12 cellular contexts compared by ENCODE assay signal in the genomic region with DNA sequence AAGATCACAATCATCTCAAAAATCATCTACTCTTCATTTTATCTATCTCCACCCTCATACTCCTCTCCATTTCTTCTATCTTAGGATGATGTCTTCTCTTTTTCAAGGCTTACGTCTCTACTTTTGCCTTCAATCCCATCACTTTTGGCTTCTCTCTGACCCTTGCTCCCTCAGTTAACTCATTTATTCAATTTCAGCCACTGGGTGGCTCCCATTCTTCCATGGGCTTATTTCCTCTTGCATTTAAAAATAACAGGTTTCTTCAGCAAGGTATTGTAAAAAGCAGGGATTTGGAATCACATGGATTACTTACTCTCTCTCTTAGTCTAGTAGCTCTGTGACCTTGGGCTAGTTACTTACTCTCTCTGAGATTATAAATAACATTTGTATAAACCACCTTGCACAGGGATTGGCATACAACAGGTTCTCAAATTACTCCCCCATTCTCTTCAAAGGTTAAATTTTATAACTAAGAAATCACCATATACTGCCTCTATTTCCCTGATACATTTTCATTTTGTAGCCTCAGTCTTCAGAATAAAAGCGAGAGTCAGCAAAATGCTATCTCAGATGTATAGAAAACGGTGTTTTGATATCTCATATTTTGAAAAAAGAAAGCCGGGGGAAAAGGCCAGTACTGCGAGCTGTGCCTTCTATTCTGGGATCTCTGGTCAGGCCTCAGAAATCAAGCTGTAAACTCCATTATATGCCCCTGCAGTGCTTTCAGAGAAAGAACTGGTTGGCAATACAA. TPM values are rescaled to one million over a fixed set of nuclear protein-coding genes. Genes with fewer than 3 reads are reported as not detected.
DNase-seq lines count a peak whose midpoint lies in the region; ATAC-seq and TF ChIP-seq lines count a peak whose summit lies in the region.
"Had no signal": no experiment of that assay in that cellular context is flagged by ENCODE, and none has a peak within 500 bp of the region (broad histone marks: within the 10 kb centered on the region; RNA-seq: fewer than 3 reads in every experiment).

No MANE protein-coding gene starts in this region.

- peaks cover 27% of the 10 kb centered on the region for H3K4me1 Mint-ChIP-seq in HFFc6 (ENCODE audit: low read depth)

- H3K36me3 ChIP-seq in WERI-Rb-1: peaks cover 93% of the 10 kb centered on the region

- peak; percentile 15 for TF ChIP-seq CTCF in AG09319 (IDR thresholded peaks at IDR 0.05; ENCODE audit: low read depth, low read length)
- peak; percentile 71 for TF ChIP-seq CTCF in HFFc6 (IDR thresholded peaks at IDR 0.05)
- peak; percentile 34; the same call in 1 of the 2 replicates for TF ChIP-seq CTCF in WERI-Rb-1 (IDR thresholded peaks at IDR 0.05; ENCODE audit: low read depth, low read length)

- H3K4me3 ChIP-seq in WERI-Rb-1 (ENCODE audit: low read depth, low read length): no peak overlapping the region
- H3K4me3 ChIP-seq: SJSA1, stomach had no signal

- no peaks in the 10 kb centered on the region for H3K9me3 ChIP-seq in WERI-Rb-1 (ENCODE audit: severe bottlenecking)
- H3K9me3 ChIP-seq: SJSA1, stomach had no signal

- H3K27ac Mint-ChIP-seq in HFFc6: no peak overlapping the region

- H3K36me3 Mint-ChIP-seq in HFFc6 (ENCODE audit: low read depth): peaks cover 36% of the 10 kb centered on the region

- ATAC-seq in HG02642 (IDR thresholded peaks at IDR 0.05; ENCODE audit: poor library complexity, unreplicated experiment) (no peak), HG02852 (IDR thresholded peaks at IDR 0.05; ENCODE audit: unreplicated experiment) (no peak)

- no peaks in the 10 kb centered on the region for H3K9me3 Mint-ChIP-seq in HFFc6

- no peak overlapping the region for H3K4me3 Mint-ChIP-seq in HFFc6

- peak overlapping the region; percentile 1; the same call in 1 of the 2 replicates for H3K27ac ChIP-seq in WERI-Rb-1
- H3K27ac ChIP-seq: SJSA1, stomach had no signal

- no peaks in the 10 kb centered on the region for H3K27me3 ChIP-seq in WERI-Rb-1 (ENCODE audit: insufficient read depth, low read depth, severe bottlenecking)
- H3K27me3 ChIP-seq: SJSA1, stomach had no signal

- DNase-seq in AG09319 (ENCODE audit: extremely low read depth, low read depth) (no peak), HFFc6 (no peak), WERI-Rb-1 (peak; percentile 33), iris pigment epithelial cell (ENCODE audit: low read depth) (peak; percentile 10)
- DNase-seq in activated CD4-positive, alpha-beta T cell treated with anti-CD3 and anti-CD28 coated beads, Interleukin-2, amount 50 U/mL, for 48 hours: no peak
- DNase-seq in stimulated activated CD4-positive, alpha-beta T cell treated with anti-CD3 and anti-CD28 coated beads, Interleukin-4, amount 100 ng/mL, for 24 hours: no peak
- DNase-seq: effector CD8-positive, alpha-beta T cell; stimulated activated CD4-positive, alpha-beta T cell treated with anti-CD3 and anti-CD28 coated beads, Interleukin-15, amount 100 ng/mL, for 24 hours; stomach had no signal

- no peaks in the 10 kb centered on the region; the same call in 1 of the 2 replicates for H3K27me3 Mint-ChIP-seq in HFFc6 (ENCODE audit: insufficient read depth)

RNA-seq across cellular contexts. Expression of a gene that starts 5.5 kb away (rescaled TPM):
- total RNA-seq in HFFc6 (2021; fragmentation: NEBNext Ultra II Directional; extraction: Animal tissue kit (Norgen Biotek cat#: 25700)): 1 to 10 TPM; 2.4 to 3.1 (median 2.8) TPM

RNA-seq across cellular contexts. Expression of a gene that starts 44.3 kb away (rescaled TPM):
- 1 to 10 TPM; 2.8 to 4.2 (median 3.6) TPM for total RNA-seq in HFFc6 (2021; fragmentation: NEBNext Ultra II Directional; extraction: Animal tissue kit (Norgen Biotek cat#: 25700))

RNA-seq across cellular contexts. Expression of a gene that starts 49.2 kb away (rescaled TPM):
- total RNA-seq in HFFc6 (2021; fragmentation: NEBNext Ultra II Directional; extraction: Animal tissue kit (Norgen Biotek cat#: 25700)): 1 to 10 TPM in 4 of 6 experiments, under 1 TPM in 2; 0.48 to 1.5 (median 1.0) TPM

RNA-seq across cellular contexts. Expression of a gene that starts 58.1 kb away (rescaled TPM):
- 1 to 10 TPM in 2 of 6 experiments, under 1 TPM in 4; 0.64 to 2.0 (median 0.95) TPM for total RNA-seq in HFFc6 (2021; fragmentation: NEBNext Ultra II Directional; extraction: Animal tissue kit (Norgen Biotek cat#: 25700))

Comparison
In these comparisons a context has a peak if more than half of its experiments do, and no peak if none do; other contexts are left out.
1. DNase-seq: peak in WERI-Rb-1 (single experiment) and iris pigment epithelial cell (single experiment); none in AG09319 (single experiment), HFFc6 (single experiment), activated CD4-positive, alpha-beta T cell treated with anti-CD3 and anti-CD28 coated beads, Interleukin-2, amount 50 U/mL, for 48 hours (0 of 2) and stimulated activated CD4-positive, alpha-beta T cell treated with anti-CD3 and anti-CD28 coated beads, Interleukin-4, amount 100 ng/mL, for 24 hours (single experiment).
2. CTCF ChIP-seq: peak in every context shown above with its lines; median percentile 71 in HFFc6; 34 in WERI-Rb-1; 15 in AG09319.